8 cellular contexts compared by ENCODE assay signal in the genomic region with DNA sequence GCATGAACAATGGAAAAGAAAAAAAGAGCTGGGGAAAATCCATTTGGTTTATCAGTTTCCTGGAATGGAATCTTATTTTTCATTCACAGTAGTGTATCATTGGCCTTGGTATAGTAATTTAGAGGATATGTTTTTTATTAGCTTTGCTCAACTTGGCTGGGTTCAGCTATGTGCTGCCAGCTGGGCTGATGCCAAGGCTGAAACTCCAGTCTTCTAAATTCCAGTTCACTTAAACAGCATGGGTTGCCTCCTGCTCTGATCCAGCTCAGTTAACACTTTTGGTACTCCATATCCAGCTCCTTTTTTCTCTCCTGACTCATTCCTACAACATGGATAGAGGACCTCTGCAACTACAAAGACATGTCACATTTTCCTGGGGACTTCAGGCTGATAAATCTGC.
DNase-seq lines count a peak whose midpoint lies in the region; ATAC-seq and TF ChIP-seq lines count a peak whose summit lies in the region.

No MANE protein-coding gene starts in this region.

- no peak for TF ChIP-seq POLR2A in ovary (IDR thresholded peaks at IDR 0.05)

- TF ChIP-seq CTCF in PC-9 (conservative IDR thresholded peaks at IDR 0.05) (no peak), ovary (IDR thresholded peaks at IDR 0.05) (no peak), WTC11 (IDR thresholded peaks at IDR 0.05) (no peak)

- H3K4me1 Mint-ChIP-seq in WTC11, result peaks cover 8% of the 10 kb centered on the region

- H3K4me2 ChIP-seq in PC-9, result no peak overlapping the region

- H3K27me3 Mint-ChIP-seq in WTC11 (ENCODE audit: low read depth), result no peaks in the 10 kb centered on the region

- no peaks in the 10 kb centered on the region for H3K9me3 Mint-ChIP-seq in WTC11

- TF ChIP-seq EP300 in ovary (IDR thresholded peaks at IDR 0.05), result no peak

- H3K4me3 ChIP-seq in PC-9 (no peak overlapping the region), ovary (no peak overlapping the region)

- CTCF ChIA-PET in PC-9 (lab: Charles Lee) (no interaction called here), WTC11 (lab: Charles Lee) (interaction anchor here (0.7 kb wide), 1 partner anchor 411 kb away, joined by 3 read pairs; no protein-coding TSS in a partner anchor)

- H3K36me3 Mint-ChIP-seq in WTC11, result no peaks in the 10 kb centered on the region

- H3K36me3 ChIP-seq in PC-9 (ENCODE audit: low read depth) (no peaks in the 10 kb centered on the region), ovary (no peaks in the 10 kb centered on the region)

- no peaks in the 10 kb centered on the region for H3K27me3 ChIP-seq in PC-9 (ENCODE audit: insufficient read depth, low read depth)
- H3K27me3 ChIP-seq in ovary, result no peaks in the 10 kb centered on the region

- no peaks in the 10 kb centered on the region for H3K79me2 ChIP-seq in PC-9 (ENCODE audit: low read depth)

- H3K27ac ChIP-seq in PC-9 (no peak overlapping the region), ovary (no peak overlapping the region)

- no peaks in the 10 kb centered on the region for H3K9me2 ChIP-seq in PC-9 (ENCODE audit: insufficient read depth)

- no peak overlapping the region for H3K4me3 Mint-ChIP-seq in WTC11

- H3K9me3 ChIP-seq in PC-9 (ENCODE audit: insufficient read depth, low read depth) (no peaks in the 10 kb centered on the region), ovary (no peaks in the 10 kb centered on the region)

- no TSS peak for BruUV-seq in PC-9 (replicated peaks; lab: Mats Ljungman, UMichigan)

- DNase-seq in Ammon's horn (ENCODE audit: low spot score) (peak; percentile 82), PC-9 (peak; percentile 41 to 61), fibroblast of peridontal ligament (ENCODE audit: extremely low read depth) (peak; percentile 100), ovary (peak; percentile 91 to 96 (median 95)), WTC11 (ENCODE audit: low spot score) (no peak), GDM1 (lab: John Stamatoyannopoulos, UW) (no peak)

- ATAC-seq in WTC11 (no peak), GM19467 (IDR thresholded peaks at IDR 0.05; ENCODE audit: unreplicated experiment) (no peak), HG03045 (IDR thresholded peaks at IDR 0.05; ENCODE audit: unreplicated experiment) (no peak)

- H2AFZ ChIP-seq in PC-9, result no peak overlapping the region

- no peaks in the 10 kb centered on the region for H4K20me1 ChIP-seq in PC-9 (ENCODE audit: insufficient read depth)

- H3K4me1 ChIP-seq in PC-9 (replicated peaks; ENCODE audit: insufficient read depth) (peaks cover 4% of the 10 kb centered on the region; the same call in 1 of the 2 replicates), ovary (ENCODE audit: insufficient read depth) (peaks cover 6% of the 10 kb centered on the region)

- POLR2A ChIA-PET in PC-9 (lab: Charles Lee; ENCODE audit: unreplicated experiment) (interaction anchor here (0.7 to 0.9 kb wide), 2 partner anchors 88 to 1213 kb away, joined by 3 to 5 read pairs; no protein-coding TSS in a partner anchor), WTC11 (lab: Charles Lee) (no interaction called here)

- no peaks in the 10 kb centered on the region for H3F3A ChIP-seq in PC-9 (ENCODE audit: insufficient read depth, low read depth)

- intact Hi-C loops in PC-9 (cut with micrococcal nuclease; ENCODE audit: unreplicated experiment), result no loop called here
- intact Hi-C loops in ovary (cut with DNase I), result loop anchor here in 1 of 4 donors (5.0 to 10.0 kb wide), 2 partner anchors 140 to 1417 kb away; a partner anchor contains a TSS

- no peak overlapping the region for H3K27ac Mint-ChIP-seq in WTC11

TF ChIP-seq in WTC11, 78 proteins besides CTCF, POLR2A, EP300 and RAD21:
- TF ChIP-seq TEAD4 (CRISPR knock-in tag; IDR thresholded peaks at IDR 0.05) (no peak), TP53 (CRISPR knock-in tag; IDR thresholded peaks at IDR 0.05) (no peak)

Comparison
In these comparisons a context has a peak if more than half of its experiments do, and no peak if none do; other contexts are left out.
1. DNase-seq: peak in Ammon's horn (single experiment), PC-9 (2 of 2), fibroblast of peridontal ligament (single experiment) and ovary (5 of 5); none in WTC11 (single experiment) and GDM1 (single experiment).